In the genomic region with DNA sequence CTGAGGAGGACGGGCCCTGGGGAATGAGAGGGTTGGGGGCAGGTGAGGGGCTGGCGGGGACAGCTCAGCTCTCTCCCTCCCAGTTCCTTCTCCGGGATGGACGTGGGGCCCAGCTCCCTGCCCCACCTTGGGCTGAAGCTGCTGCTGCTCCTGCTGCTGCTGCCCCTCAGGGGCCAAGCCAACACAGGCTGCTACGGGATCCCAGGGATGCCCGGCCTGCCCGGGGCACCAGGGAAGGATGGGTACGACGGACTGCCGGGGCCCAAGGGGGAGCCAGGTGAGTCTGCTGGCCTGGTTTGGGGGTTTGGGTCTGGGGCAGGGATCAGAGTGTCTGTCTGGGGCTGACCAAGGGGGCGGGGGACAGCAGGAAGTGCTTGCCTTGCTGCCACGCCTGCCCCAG, we compare ENCODE assay signal across 28 cellular contexts. TPM values are rescaled to one million over a fixed set of nuclear protein-coding genes. Genes with fewer than 3 reads are reported as not detected.
DNase-seq lines count a peak whose midpoint lies in the region; ATAC-seq and TF ChIP-seq lines count a peak whose summit lies in the region.
"Had no signal": no experiment of that assay in that cellular context is flagged by ENCODE, and none has a peak within 500 bp of the region (broad histone marks: within the 10 kb centered on the region; RNA-seq: fewer than 3 reads in every experiment).

No MANE protein-coding gene starts in this region.

- peaks cover 10% of the 10 kb centered on the region for H3K27me3 Mint-ChIP-seq in endothelial cell (ENCODE audit: unreplicated experiment)

- in situ Hi-C loops in transverse colon (cut with MboI; ENCODE audit: low pct_ligation_motif_present in 1 of 4, low pct_unique_long_range_greater_than_20kb in 1 of 4, low sequenced_read_pairs in 3 of 4): loop anchor here (10.0 to 25.0 kb wide), 3 partner anchors 219 to 507 kb away; partner anchors contain the start of gene WNT4 (in 2 of the 4)

- H3K4me3 ChIP-seq in heart left ventricle: peak overlapping the region in 9 of 12 donors; percentile 19 to 61 (median 38)
- peak overlapping the region; percentile 34 for H3K4me3 ChIP-seq in psoas muscle
- H3K4me3 ChIP-seq in transverse colon: peak overlapping the region in 2 of 4 donors; percentile 9 to 27
- H3K4me3 ChIP-seq: smooth muscle cell, uterus had no signal

- H3K27ac Mint-ChIP-seq in endothelial cell (ENCODE audit: unreplicated experiment): no peak overlapping the region
- H3K27ac Mint-ChIP-seq: activated naive CD8-positive, alpha-beta T cell treated with anti-CD3 and anti-CD28 coated beads for 36 hours; CD4-positive, alpha-beta memory T cell; effector memory CD8-positive, alpha-beta T cell; immature natural killer cell; mesothelial cell of epicardium; naive thymus-derived CD4-positive, alpha-beta T cell had no signal

- H3K27me3 ChIP-seq in heart left ventricle: peaks cover 0 to 11% (median 0%) of the 10 kb centered on the region in 9 donors
- no peaks in the 10 kb centered on the region for H3K27me3 ChIP-seq in psoas muscle (ENCODE audit: insufficient read depth in 3 of 3, low read length in 2 of 3)
- H3K27me3 ChIP-seq in transverse colon: no peaks in the 10 kb centered on the region
- H3K27me3 ChIP-seq: uterus had no signal

- no peaks in the 10 kb centered on the region for H3K4me1 Mint-ChIP-seq in endothelial cell (ENCODE audit: unreplicated experiment)
- H3K4me1 Mint-ChIP-seq: activated naive CD8-positive, alpha-beta T cell treated with anti-CD3 and anti-CD28 coated beads for 36 hours; CD4-positive, alpha-beta memory T cell; immature natural killer cell had no signal

- TF ChIP-seq POLR2A in heart left ventricle (IDR thresholded peaks at IDR 0.05): no peak
- TF ChIP-seq POLR2A in transverse colon (IDR thresholded peaks at IDR 0.05): no peak

- H3K4me3 Mint-ChIP-seq in endothelial cell (ENCODE audit: unreplicated experiment): no peak overlapping the region
- H3K4me3 Mint-ChIP-seq: activated naive CD8-positive, alpha-beta T cell treated with anti-CD3 and anti-CD28 coated beads for 36 hours; CD4-positive, alpha-beta memory T cell; effector memory CD8-positive, alpha-beta T cell; immature natural killer cell; mesothelial cell of epicardium; naive thymus-derived CD4-positive, alpha-beta T cell had no signal

- TF ChIP-seq CTCF in heart left ventricle (IDR thresholded peaks at IDR 0.05): no peak
- no peak for TF ChIP-seq CTCF in psoas muscle (IDR thresholded peaks at IDR 0.05)
- TF ChIP-seq CTCF in transverse colon (IDR thresholded peaks at IDR 0.05): no peak
- TF ChIP-seq CTCF in endothelial cell (IDR thresholded peaks at IDR 0.05; ENCODE audit: unreplicated experiment): no peak

- H3K36me3 Mint-ChIP-seq in endothelial cell (ENCODE audit: low read depth, unreplicated experiment): no peaks in the 10 kb centered on the region
- H3K36me3 Mint-ChIP-seq: activated naive CD8-positive, alpha-beta T cell treated with anti-CD3 and anti-CD28 coated beads for 36 hours; CD4-positive, alpha-beta memory T cell; immature natural killer cell; mesothelial cell of epicardium; naive thymus-derived CD4-positive, alpha-beta T cell had no signal

- DNase-seq in heart left ventricle (no peak), Right ventricle myocardium superior (no peak), psoas muscle (no peak), transverse colon (no peak), globus pallidus (ENCODE audit: low spot score) (no peak), endothelial cell (ENCODE audit: low spot score) (no peak)
- DNase-seq: 8988T; activated CD8-positive, alpha-beta memory T cell treated with anti-CD3 and anti-CD28 coated beads for 24 hours; activated effector memory CD4-positive, alpha-beta T cell treated with anti-CD3 and anti-CD28 coated beads, Interleukin-2, amount 50 U/mL, for 16 hours; activated naive CD8-positive, alpha-beta T cell treated with anti-CD3 and anti-CD28 coated beads for 36 hours; CD4-positive, alpha-beta memory T cell; cerebellar nuclear complex; effector memory CD8-positive, alpha-beta T cell; immature natural killer cell; Kasumi-1; naive thymus-derived CD4-positive, alpha-beta T cell; stimulated activated CD4-positive, alpha-beta T cell treated with anti-CD3 and anti-CD28 coated beads, Interleukin-2, amount 100 ng/mL, for 24 hours; uterus had no signal

- no peaks in the 10 kb centered on the region for H3K9me3 Mint-ChIP-seq in endothelial cell (ENCODE audit: unreplicated experiment)
- H3K9me3 Mint-ChIP-seq: activated naive CD8-positive, alpha-beta T cell treated with anti-CD3 and anti-CD28 coated beads for 36 hours; CD4-positive, alpha-beta memory T cell; effector memory CD8-positive, alpha-beta T cell; immature natural killer cell; mesothelial cell of epicardium; naive thymus-derived CD4-positive, alpha-beta T cell had no signal

- H3K4me1 ChIP-seq in heart left ventricle (peaks cover 0 to 20% (median 0%) of the 10 kb centered on the region in 12 donors), psoas muscle (no peaks in the 10 kb centered on the region), transverse colon (no peaks in the 10 kb centered on the region)
- H3K4me1 ChIP-seq: uterus had no signal

- H3K27ac ChIP-seq in heart left ventricle (peak overlapping the region in 7 of 12 donors; percentile 10 to 81 (median 38)), psoas muscle (no peak overlapping the region), transverse colon (peak overlapping the region; percentile 28 to 48 (median 41))
- H3K27ac ChIP-seq: HL-60, uterus had no signal

- ATAC-seq in heart left ventricle (peak in 1 of 4 donors; percentile 2), Right ventricle myocardium superior (ENCODE audit: poor library complexity) (no peak), esophagus mucosa (peak; percentile 8), psoas muscle (no peak), HG03135 (IDR thresholded peaks at IDR 0.05; ENCODE audit: unreplicated experiment) (no peak)
- ATAC-seq: effector memory CD8-positive, alpha-beta T cell; naive thymus-derived CD4-positive, alpha-beta T cell; SK-N-SH treated with all-trans-retinoic acid at 6 μM for 48 hours had no signal

- TF ChIP-seq EP300 in transverse colon (IDR thresholded peaks at IDR 0.05; ENCODE audit: low read depth): no peak

- intact Hi-C loops in heart left ventricle (cut with DNase I) (loop anchor here in 9 of 10 donors (2.0 to 10.0 kb wide), 7 partner anchors 115 to 539 kb away; no protein-coding TSS in a partner anchor), Right ventricle myocardium superior (cut with DNase I) (loop anchor here (2.0 kb wide), 1 partner anchor 223 kb away; no protein-coding TSS in a partner anchor), psoas muscle (cut with DNase I) (loop anchor here in 1 of 2 donors (5.0 kb wide), 1 partner anchor 537 kb away; no protein-coding TSS in a partner anchor), transverse colon (cut with DNase I; ENCODE audit: low total_unique reads) (no loop called here)

- WGBS in heart left ventricle, 4 donors: 73 to 79% (median 76%) methylated on average over 9 to 12 of the region's 12 CpGs
- WGBS in psoas muscle, 3 donors: 79 to 88% (median 82%) methylated on average over 7 to 12 of the region's 12 CpGs
- WGBS in transverse colon (ENCODE audit: low coverage in 1 of 2), 2 donors: 74% methylated on average over 10 of the region's 12 CpGs; no CpG with 5 or more reads in 1 of the 2 donors

- H3K36me3 ChIP-seq in heart left ventricle: peaks cover 0 to 4% (median 0%) of the 10 kb centered on the region in 9 donors
- H3K36me3 ChIP-seq in psoas muscle (ENCODE audit: insufficient read depth in 1 of 2, low read depth in 1 of 2): no peaks in the 10 kb centered on the region
- H3K36me3 ChIP-seq in transverse colon: no peaks in the 10 kb centered on the region
- H3K36me3 ChIP-seq: uterus had no signal

- H3K9me3 ChIP-seq in heart left ventricle (no peaks in the 10 kb centered on the region), psoas muscle (no peaks in the 10 kb centered on the region), transverse colon (no peaks in the 10 kb centered on the region)
- H3K9me3 ChIP-seq: uterus had no signal

RNA-seq across cellular contexts. Expression of gene C1QC, which starts 0.5 kb away (rescaled TPM):
- total RNA-seq in heart left ventricle (100 to 1,000 TPM in 3 of 9 donors, 10 to 100 TPM in 6; 20.9 to 674 (median 50.6) TPM), Right ventricle myocardium superior (110 TPM), esophagus mucosa (11.7 TPM), psoas muscle (10 to 100 TPM; 24.2 to 39.1 (median 32.3) TPM), transverse colon (100 to 1,000 TPM in 1 of 4 donors, 10 to 100 TPM in 3; 21.7 to 106 (median 73.9) TPM), endothelial cell (ENCODE audit: unreplicated experiment) (not detected)
- polyA plus RNA-seq in heart left ventricle (10 to 100 TPM; 13.9 to 50.0 TPM), psoas muscle (10 to 100 TPM in 2 of 3 donors, 1 to 10 TPM in 1; 8.7 to 23.1 (median 10.4) TPM)
- total RNA-seq: activated naive CD8-positive, alpha-beta T cell treated with anti-CD3 and anti-CD28 coated beads for 36 hours; astrocyte; mesothelial cell of epicardium; NCI-H460; pulmonary artery endothelial cell; smooth muscle cell; T-helper 2 cell treated with Interferon-gamma antibody and Interleukin-4, amounts not matched to agents 100 ng/mL and 5 ng/mL, for 36 hours had no signal
- polyA plus RNA-seq: CD4-positive, alpha-beta memory T cell; immature natural killer cell; naive thymus-derived CD4-positive, alpha-beta T cell; smooth muscle cell had no signal

RNA-seq across cellular contexts. Expression of gene C1QA, which starts 7.5 kb away (rescaled TPM):
- total RNA-seq in heart left ventricle (100 to 1,000 TPM in 2 of 9 donors, 10 to 100 TPM in 7; 24.8 to 675 (median 57.0) TPM), Right ventricle myocardium superior (105 TPM), esophagus mucosa (10.4 TPM), psoas muscle (10 to 100 TPM; 18.7 to 36.8 (median 33.9) TPM), transverse colon (100 to 1,000 TPM in 1 of 4 donors, 10 to 100 TPM in 3; 28.5 to 181 (median 63.0) TPM), endothelial cell (ENCODE audit: unreplicated experiment) (not detected)
- polyA plus RNA-seq in heart left ventricle (10 to 100 TPM; 26.4 to 46.6 TPM), psoas muscle (10 to 100 TPM; 15.8 to 29.9 (median 16.2) TPM)
- total RNA-seq: activated naive CD8-positive, alpha-beta T cell treated with anti-CD3 and anti-CD28 coated beads for 36 hours; astrocyte; mesothelial cell of epicardium; NCI-H460; pulmonary artery endothelial cell; smooth muscle cell; T-helper 2 cell treated with Interferon-gamma antibody and Interleukin-4, amounts not matched to agents 100 ng/mL and 5 ng/mL, for 36 hours had no signal
- polyA plus RNA-seq: CD4-positive, alpha-beta memory T cell; immature natural killer cell; naive thymus-derived CD4-positive, alpha-beta T cell; smooth muscle cell had no signal

RNA-seq across cellular contexts. Expression of gene C1QB, which starts 9.1 kb away (rescaled TPM):
- total RNA-seq in heart left ventricle (100 to 1,000 TPM in 3 of 9 donors, 10 to 100 TPM in 6; 16.6 to 667 (median 81.4) TPM), Right ventricle myocardium superior (130 TPM), esophagus mucosa (14.4 TPM), psoas muscle (10 to 100 TPM; 22.6 to 47.6 (median 30.0) TPM), transverse colon (100 to 1,000 TPM in 3 of 4 donors, 10 to 100 TPM in 1; 62.9 to 163 (median 118) TPM), endothelial cell (ENCODE audit: unreplicated experiment) (not detected)
- polyA plus RNA-seq in heart left ventricle (10 to 100 TPM; 25.9 to 61.9 TPM), psoas muscle (10 to 100 TPM; 14.8 to 38.2 (median 16.3) TPM)
- total RNA-seq: activated naive CD8-positive, alpha-beta T cell treated with anti-CD3 and anti-CD28 coated beads for 36 hours; astrocyte; mesothelial cell of epicardium; NCI-H460; pulmonary artery endothelial cell; smooth muscle cell; T-helper 2 cell treated with Interferon-gamma antibody and Interleukin-4, amounts not matched to agents 100 ng/mL and 5 ng/mL, for 36 hours had no signal
- polyA plus RNA-seq: CD4-positive, alpha-beta memory T cell; immature natural killer cell; naive thymus-derived CD4-positive, alpha-beta T cell; smooth muscle cell had no signal

Comparison
In these comparisons a context has a peak if more than half of its experiments do, and no peak if none do; other contexts are left out.
1. RNA of gene C1QC, which starts 0.5 kb away (total RNA-seq): 110 TPM in Right ventricle myocardium superior (single experiment), 21.7 to 106 TPM in transverse colon, 20.9 to 674 TPM in heart left ventricle, 24.2 to 39.1 TPM in psoas muscle and 11.7 TPM in esophagus mucosa (single experiment); not detected in endothelial cell (single experiment); every median in the first group is over 10 times any median in the second.
2. RNA of gene C1QA, which starts 7.5 kb away (total RNA-seq): 105 TPM in Right ventricle myocardium superior (single experiment), 28.5 to 181 TPM in transverse colon, 24.8 to 675 TPM in heart left ventricle, 18.7 to 36.8 TPM in psoas muscle and 10.4 TPM in esophagus mucosa (single experiment); not detected in endothelial cell (single experiment); every median in the first group is over 10 times any median in the second.
3. RNA of gene C1QB, which starts 9.1 kb away (total RNA-seq): 130 TPM in Right ventricle myocardium superior (single experiment), 62.9 to 163 TPM in transverse colon, 16.6 to 667 TPM in heart left ventricle, 22.6 to 47.6 TPM in psoas muscle and 14.4 TPM in esophagus mucosa (single experiment); not detected in endothelial cell (single experiment); every median in the first group is over 10 times any median in the second.